In the genomic region with DNA sequence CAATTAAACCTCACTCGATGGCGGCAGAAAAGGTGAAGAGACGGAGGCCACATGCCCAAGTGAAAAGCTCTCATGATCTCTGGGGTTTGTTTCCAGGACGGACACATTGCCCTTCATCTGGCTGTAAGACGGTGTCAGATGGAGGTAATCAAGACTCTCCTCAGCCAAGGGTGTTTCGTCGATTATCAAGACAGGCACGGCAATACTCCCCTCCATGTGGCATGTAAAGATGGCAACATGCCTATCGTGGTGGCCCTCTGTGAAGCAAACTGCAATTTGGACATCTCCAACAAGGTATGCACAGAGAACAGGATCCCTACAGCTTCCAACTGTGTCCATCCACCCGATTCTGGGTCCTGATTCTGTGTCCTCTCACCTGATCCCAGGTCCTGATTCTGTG, we compare ENCODE assay signal across 7 cellular contexts.
"Had no signal": no experiment of that assay in that cellular context is flagged by ENCODE, and none has a peak within 500 bp of the region (broad histone marks: within the 10 kb centered on the region; RNA-seq: fewer than 3 reads in every experiment).

No MANE protein-coding gene starts in this region.

- H3K4me3 Mint-ChIP-seq: HFFc6, IgD-negative memory B cell had no signal

- H3K4me1 Mint-ChIP-seq: IgD-negative memory B cell had no signal

- ATAC-seq: HCT116, HepG2 had no signal

- H3K9me3 Mint-ChIP-seq: HFFc6 had no signal

- H3K27ac Mint-ChIP-seq: HFFc6, IgD-negative memory B cell had no signal

- H3K36me3 Mint-ChIP-seq: IgD-negative memory B cell had no signal

- DNase-seq: GM23248, GOT3, H7, HFFc6 had no signal
